16 cellular contexts compared by ENCODE assay signal in genomic region chr4:3862640-3863420, GRCh38.
A peak's percentile ranks its signal among the peaks of the same experiment; 100 is the strongest.
DNase-seq lines count a peak whose midpoint lies in the region; ATAC-seq and TF ChIP-seq lines count a peak whose summit lies in the region.
"Had no signal": no experiment of that assay in that cellular context is flagged by ENCODE, and none has a peak within 500 bp of the region (broad histone marks: within the 10 kb centered on the region; RNA-seq: fewer than 3 reads in every experiment).

No MANE protein-coding gene starts in this region.

- H3K36me3 ChIP-seq in body of pancreas (replicated peaks in 1 of 2; ENCODE audit: insufficient read depth in 1 of 2, low read depth in 2 of 2) (no peaks in the 10 kb centered on the region), iPS-18a (ENCODE audit: control insufficient read depth, low read depth, low read length) (no peaks in the 10 kb centered on the region), spleen (no peaks in the 10 kb centered on the region)
- H3K36me3 ChIP-seq: esophagus muscularis mucosa, sigmoid colon had no signal

- no peaks in the 10 kb centered on the region for H3K4me1 ChIP-seq in body of pancreas
- peaks cover 21% of the 10 kb centered on the region for H3K4me1 ChIP-seq in iPS-18a (ENCODE audit: control insufficient read depth, low read depth, low read length)
- H3K4me1 ChIP-seq in spleen = peaks cover 0 to 9% (median 2%) of the 10 kb centered on the region in 6 donors
- H3K4me1 ChIP-seq: sigmoid colon had no signal

- TF ChIP-seq CTCF in body of pancreas (IDR thresholded peaks at IDR 0.05) (no peak), spleen (IDR thresholded peaks at IDR 0.05 in 8 of 11, conservative IDR thresholded peaks at IDR 0.05 in 3 of 11) (no peak), CD14-positive monocyte (IDR thresholded peaks at IDR 0.05) (no peak)

- intact Hi-C loops in body of pancreas (cut with DNase I) = no loop called here
- intact Hi-C loops in spleen (cut with DNase I; ENCODE audit: low total_unique reads) = no loop called here
- intact Hi-C loops in CD14-positive monocyte (cut with micrococcal nuclease) = no loop called here

- H3K27me3 ChIP-seq in body of pancreas (no peaks in the 10 kb centered on the region), iPS-18a (ENCODE audit: control insufficient read depth, insufficient read depth, low read length) (no peaks in the 10 kb centered on the region), spleen (replicated peaks in 1 of 7) (peaks cover 0 to 98% (median 15%) of the 10 kb centered on the region in 7 donors)

- CTCF ChIA-PET in activated naive CD4-positive, alpha-beta T cell treated with anti-CD3 and anti-CD28 coated beads, Interleukin-2, amount 10 ng/mL, durations not matched to agents 7 days and 5 days (lab: Charles Lee) = no interaction called here

- 21 to 31% methylated on average over 15 to 21 of the region's 23 CpGs for WGBS in body of pancreas, 2 donors
- 20 to 29% (median 22%) methylated on average over 11 to 23 of the region's 23 CpGs for WGBS in spleen, 5 donors

- H3K36me3 Mint-ChIP-seq in activated naive CD4-positive, alpha-beta T cell treated with anti-CD3 and anti-CD28 coated beads, Interleukin-2, amount 10 ng/mL, durations not matched to agents 7 days and 5 days = no peaks in the 10 kb centered on the region
- no peaks in the 10 kb centered on the region for H3K36me3 Mint-ChIP-seq in CD14-positive monocyte
- H3K36me3 Mint-ChIP-seq: stimulated activated memory B cell treated with anti-CD40 and anti-IgM and Interleukin-4, amounts not matched to agents 10 μg/mL and 1 μg/mL and 100 μg/mL, for 72 hours; type B pancreatic cell had no signal

- H3K9me3 Mint-ChIP-seq in activated naive CD4-positive, alpha-beta T cell treated with anti-CD3 and anti-CD28 coated beads, Interleukin-2, amount 10 ng/mL, durations not matched to agents 7 days and 5 days = no peaks in the 10 kb centered on the region
- H3K9me3 Mint-ChIP-seq in CD14-positive monocyte = peaks cover 0 to 2% (median 0%) of the 10 kb centered on the region in 7 donors
- H3K9me3 Mint-ChIP-seq: activated T-helper 2 cell treated with anti-CD3 and anti-CD28 coated beads, Interferon-gamma antibody, Interleukin-2, Interleukin-4, amounts not matched to agents 10 μg/mL and 5 μg/mL and 100 μg/mL, durations not matched to agents 14 hours and 24 hours and 36 hours; stimulated activated memory B cell treated with anti-CD40 and anti-IgM and Interleukin-4, amounts not matched to agents 10 μg/mL and 1 μg/mL and 100 μg/mL, for 72 hours; type B pancreatic cell had no signal

- H3K27ac ChIP-seq in body of pancreas = no peak overlapping the region
- H3K27ac ChIP-seq in iPS-18a (ENCODE audit: low read length) = peak overlapping the region; percentile 66
- H3K27ac ChIP-seq in spleen = no peak overlapping the region
- H3K27ac ChIP-seq: esophagus muscularis mucosa, sigmoid colon, SK-N-MC had no signal

- no peaks in the 10 kb centered on the region for H3K4me1 Mint-ChIP-seq in activated naive CD4-positive, alpha-beta T cell treated with anti-CD3 and anti-CD28 coated beads, Interleukin-2, amount 10 ng/mL, durations not matched to agents 7 days and 5 days
- H3K4me1 Mint-ChIP-seq in CD14-positive monocyte = no peaks in the 10 kb centered on the region
- H3K4me1 Mint-ChIP-seq: stimulated activated memory B cell treated with anti-CD40 and anti-IgM and Interleukin-4, amounts not matched to agents 10 μg/mL and 1 μg/mL and 100 μg/mL, for 72 hours had no signal

- H3K27me3 Mint-ChIP-seq in activated naive CD4-positive, alpha-beta T cell treated with anti-CD3 and anti-CD28 coated beads, Interleukin-2, amount 10 ng/mL, durations not matched to agents 7 days and 5 days = peaks cover 7% of the 10 kb centered on the region
- H3K27me3 Mint-ChIP-seq in CD14-positive monocyte (ENCODE audit: low read depth in 3 of 3) = peaks cover 2 to 10% (median 8%) of the 10 kb centered on the region in 3 donors

- H3K9me3 ChIP-seq in body of pancreas (no peaks in the 10 kb centered on the region), iPS-18a (ENCODE audit: control insufficient read depth, low read depth, low read length) (no peaks in the 10 kb centered on the region), spleen (no peaks in the 10 kb centered on the region)
- H3K9me3 ChIP-seq: esophagus muscularis mucosa, sigmoid colon had no signal

- H3K4me3 Mint-ChIP-seq in activated naive CD4-positive, alpha-beta T cell treated with anti-CD3 and anti-CD28 coated beads, Interleukin-2, amount 10 ng/mL, durations not matched to agents 7 days and 5 days = no peak overlapping the region
- H3K4me3 Mint-ChIP-seq in CD14-positive monocyte = no peak overlapping the region
- H3K4me3 Mint-ChIP-seq: activated CD8-positive, alpha-beta T cell treated with anti-CD3 and anti-CD28 coated beads, Interleukin-2, amount 10 ng/mL, durations not matched to agents 7 days and 5 days; stimulated activated memory B cell treated with anti-CD40 and anti-IgM and Interleukin-4, amounts not matched to agents 10 μg/mL and 1 μg/mL and 100 μg/mL, for 72 hours; type B pancreatic cell had no signal

- DNase-seq in activated naive CD4-positive, alpha-beta T cell treated with anti-CD3 and anti-CD28 coated beads, Interleukin-2, amount 50 U/mL, for 16 hours = peak; percentile 3
- DNase-seq in activated naive CD4-positive, alpha-beta T cell treated with anti-CD3 and anti-CD28 coated beads, Interleukin-2, amount 10 ng/mL, durations not matched to agents 7 days and 5 days = no peak
- DNase-seq in body of pancreas (no peak), spleen (peak; percentile 71), CD14-positive monocyte (ENCODE audit: low spot score) (no peak)
- DNase-seq in activated CD4-positive, CD25-positive, alpha-beta regulatory T cell treated with anti-CD3 and anti-CD28 coated beads, Interleukin-2, amount 50 U/mL, for 72 hours = no peak
- DNase-seq: activated CD8-positive, alpha-beta T cell treated with anti-CD3 and anti-CD28 coated beads, Interleukin-2, amount 10 ng/mL, durations not matched to agents 7 days and 5 days; NCI-H2107; sigmoid colon had no signal

- ATAC-seq in body of pancreas (peak; percentile 34), GM19035 (IDR thresholded peaks at IDR 0.05; ENCODE audit: unreplicated experiment) (no peak)
- ATAC-seq: activated CD8-positive, alpha-beta T cell treated with anti-CD3 and anti-CD28 coated beads, Interleukin-2, amount 10 ng/mL, durations not matched to agents 7 days and 5 days; stimulated activated memory B cell treated with anti-CD40 and anti-IgM and Interleukin-4, amounts not matched to agents 10 μg/mL and 1 μg/mL and 100 μg/mL, for 72 hours had no signal

- H3K9ac ChIP-seq in iPS-18a (ENCODE audit: low read length) = peak overlapping the region; percentile 48

- no peak overlapping the region for H3K4me3 ChIP-seq in body of pancreas
- H3K4me3 ChIP-seq in iPS-18a (ENCODE audit: low read length) = peak overlapping the region; percentile 55
- no peak overlapping the region for H3K4me3 ChIP-seq in spleen
- H3K4me3 ChIP-seq: esophagus muscularis mucosa, sigmoid colon, SK-N-MC had no signal

- no peak overlapping the region for H3K27ac Mint-ChIP-seq in activated naive CD4-positive, alpha-beta T cell treated with anti-CD3 and anti-CD28 coated beads, Interleukin-2, amount 10 ng/mL, durations not matched to agents 7 days and 5 days
- no peak overlapping the region for H3K27ac Mint-ChIP-seq in CD14-positive monocyte
- H3K27ac Mint-ChIP-seq: activated CD8-positive, alpha-beta T cell treated with anti-CD3 and anti-CD28 coated beads, Interleukin-2, amount 10 ng/mL, durations not matched to agents 7 days and 5 days; activated T-helper 2 cell treated with anti-CD3 and anti-CD28 coated beads, Interferon-gamma antibody, Interleukin-2, Interleukin-4, amounts not matched to agents 10 μg/mL and 5 μg/mL and 100 μg/mL, durations not matched to agents 14 hours and 24 hours and 36 hours; stimulated activated memory B cell treated with anti-CD40 and anti-IgM and Interleukin-4, amounts not matched to agents 10 μg/mL and 1 μg/mL and 100 μg/mL, for 72 hours; type B pancreatic cell had no signal

- TF ChIP-seq POLR2A in body of pancreas (IDR thresholded peaks at IDR 0.05) (no peak), spleen (IDR thresholded peaks at IDR 0.05) (no peak)

Comparison
In these comparisons a context has a peak if more than half of its experiments do, and no peak if none do; other contexts are left out.
1. DNase-seq: peak in activated naive CD4-positive, alpha-beta T cell treated with anti-CD3 and anti-CD28 coated beads, Interleukin-2, amount 50 U/mL, for 16 hours (single experiment) and spleen (single experiment); none in activated naive CD4-positive, alpha-beta T cell treated with anti-CD3 and anti-CD28 coated beads, Interleukin-2, amount 10 ng/mL, durations not matched to agents 7 days and 5 days (single experiment), body of pancreas (0 of 4), CD14-positive monocyte (single experiment) and activated CD4-positive, CD25-positive, alpha-beta regulatory T cell treated with anti-CD3 and anti-CD28 coated beads, Interleukin-2, amount 50 U/mL, for 72 hours (single experiment).